9 cellular contexts compared by ENCODE assay signal in genomic region chr20:63554361-63555278, GRCh38. TPM values are rescaled to one million over a fixed set of nuclear protein-coding genes. Genes with fewer than 3 reads are reported as not detected.
DNase-seq lines count a peak whose midpoint lies in the region; TF ChIP-seq lines count a peak whose summit lies in the region.
"Had no signal": no experiment of that assay in that cellular context is flagged by ENCODE, and none has a peak within 500 bp of the region (broad histone marks: within the 10 kb centered on the region; RNA-seq: fewer than 3 reads in every experiment).

No MANE protein-coding gene starts in this region.

- peaks cover 12% of the 10 kb centered on the region for H3K4me1 Mint-ChIP-seq in activated T-cell treated with anti-CD3 and anti-CD28 coated beads, Interleukin-2, amount 50 U/mL, for 24 hours (ENCODE audit: low read depth)
- H3K4me1 Mint-ChIP-seq in glutamatergic neuron (ENCODE audit: low read depth, unreplicated experiment): peaks cover 2% of the 10 kb centered on the region

- no peaks in the 10 kb centered on the region for H3K9me3 ChIP-seq in stomach

- peaks cover 10 to 20% (median 15%) of the 10 kb centered on the region in 4 donors for H3K36me3 ChIP-seq in stomach

- TF ChIP-seq CTCF in glutamatergic neuron (IDR thresholded peaks at IDR 0.05; ENCODE audit: partially characterized antibody, unreplicated experiment): no peak
- TF ChIP-seq CTCF in stomach (IDR thresholded peaks at IDR 0.05): no peak

- H3K27me3 ChIP-seq in stomach: peaks cover 0 to 46% (median 0%) of the 10 kb centered on the region in 3 donors

- H3K9me3 Mint-ChIP-seq in activated T-cell treated with anti-CD3 and anti-CD28 coated beads, Interleukin-2, amount 50 U/mL, for 24 hours: no peaks in the 10 kb centered on the region
- H3K9me3 Mint-ChIP-seq in glutamatergic neuron (ENCODE audit: unreplicated experiment): peaks cover 4% of the 10 kb centered on the region

- peaks cover 8 to 23% (median 22%) of the 10 kb centered on the region in 4 donors for H3K4me1 ChIP-seq in stomach

- peak overlapping the region in 4 of 5 donors; percentile 37 to 60 (median 52) for H3K27ac ChIP-seq in stomach

- no peak for TF ChIP-seq POLR2A in stomach (IDR thresholded peaks at IDR 0.05)

- no peak for TF ChIP-seq EP300 in stomach (IDR thresholded peaks at IDR 0.05)

- in situ Hi-C loops in G401 (cut with HindIII; ENCODE audit: low sequenced_read_pairs): no loop called here

- intact Hi-C loops in stomach (cut with DNase I; ENCODE audit: low total_unique reads): no loop called here

- peak; percentile 44 for DNase-seq in activated T-cell treated with anti-CD3 and anti-CD28 coated beads, Interleukin-2, amount 50 U/mL, for 24 hours
- no peak for DNase-seq in activated T-cell treated with anti-CD3 and anti-CD28 coated beads, Interleukin-2, amount 50 U/mL, for 1 hour
- DNase-seq in RPMI7951 (ENCODE audit: low read depth) (peak; percentile 52), glutamatergic neuron (no peak), stomach (no peak), G401 (ENCODE audit: low spot score) (no peak), NCI-H1436 treated with DMSO at 0.1 percent for 48 hours (lab: John Stamatoyannopoulos, UW) (no peak), cerebellar cortex (ENCODE audit: low spot score) (no peak)

- H3K4me3 Mint-ChIP-seq in activated T-cell treated with anti-CD3 and anti-CD28 coated beads, Interleukin-2, amount 50 U/mL, for 24 hours: peak overlapping the region; percentile 49
- H3K4me3 Mint-ChIP-seq in glutamatergic neuron (ENCODE audit: unreplicated experiment): peak overlapping the region; percentile 70

- no peak overlapping the region for H3K27ac Mint-ChIP-seq in activated T-cell treated with anti-CD3 and anti-CD28 coated beads, Interleukin-2, amount 50 U/mL, for 24 hours
- no peak overlapping the region for H3K27ac Mint-ChIP-seq in glutamatergic neuron (ENCODE audit: unreplicated experiment)

- 52 to 77% (median 64%) methylated on average over 29 to 38 of the region's 38 CpGs for WGBS in stomach, 5 donors

- peaks cover 5% of the 10 kb centered on the region for H3K36me3 Mint-ChIP-seq in activated T-cell treated with anti-CD3 and anti-CD28 coated beads, Interleukin-2, amount 50 U/mL, for 24 hours (ENCODE audit: low read depth)
- no peaks in the 10 kb centered on the region for H3K36me3 Mint-ChIP-seq in glutamatergic neuron (ENCODE audit: unreplicated experiment)

- H3K27me3 Mint-ChIP-seq in activated T-cell treated with anti-CD3 and anti-CD28 coated beads, Interleukin-2, amount 50 U/mL, for 24 hours: peaks cover under 1% of the 10 kb centered on the region
- H3K27me3 Mint-ChIP-seq in glutamatergic neuron (ENCODE audit: unreplicated experiment): peaks cover 3% of the 10 kb centered on the region

- peak overlapping the region; percentile 54 to 73 (median 59) for H3K4me3 ChIP-seq in stomach

RNA-seq across cellular contexts. Expression of gene FNDC11, which starts 0.7 kb away (rescaled TPM):
- 1.8 and 1.9 TPM in 2 replicates for total RNA-seq in RPMI7951 (2014; rRNA removed; shearing (Covaris generic))
- total RNA-seq in glutamatergic neuron (ENCODE audit: unreplicated experiment) (9.3 TPM), stomach (1 to 10 TPM in 1 of 5 donors, under 1 TPM in 1, not detected in 3; 0.55 to 1.2 TPM)
- 1 to 10 TPM in 1 of 3 donors, under 1 TPM in 2; 0.25 to 3.1 (median 0.50) TPM for polyA plus RNA-seq in stomach
- total RNA-seq in G401 (2014; rRNA removed; shearing (Covaris generic)): 0.86 and 1.4 TPM in 2 replicates

RNA-seq across cellular contexts. Expression of gene SRMS, which starts 7.1 kb away (rescaled TPM):
- total RNA-seq in RPMI7951 (2014; rRNA removed; shearing (Covaris generic)): not detected in 2 replicates
- not detected for total RNA-seq in glutamatergic neuron (ENCODE audit: unreplicated experiment)
- 1 to 10 TPM in 1 of 5 donors, under 1 TPM in 1, not detected in 3; 0.87 to 3.5 TPM for total RNA-seq in stomach
- polyA plus RNA-seq in stomach: 1 to 10 TPM in 1 of 3 donors, not detected in 2; 2.1 TPM
- not detected in 2 replicates for total RNA-seq in G401 (2014; rRNA removed; shearing (Covaris generic))
- total RNA-seq: NCI-H460 had no signal

RNA-seq across cellular contexts. Expression of gene PTK6, which starts 17.4 kb away (rescaled TPM):
- 0.48 TPM in 1 of 2 replicates, not detected in the other for total RNA-seq in RPMI7951 (2014; rRNA removed; shearing (Covaris generic))
- total RNA-seq in glutamatergic neuron (ENCODE audit: unreplicated experiment) (0.17 TPM), stomach (10 to 100 TPM; 10.3 to 98.5 (median 22.2) TPM)
- 10 to 100 TPM in 2 of 3 donors, 1 to 10 TPM in 1; 7.7 to 32.5 (median 23.6) TPM for polyA plus RNA-seq in stomach
- 0.10 TPM in 1 of 2 replicates, not detected in the other for total RNA-seq in G401 (2014; rRNA removed; shearing (Covaris generic))

RNA-seq across cellular contexts. Expression of gene HELZ2, which starts 19.4 kb away (rescaled TPM):
- total RNA-seq in RPMI7951 (2014; rRNA removed; shearing (Covaris generic)): 13.3 and 23.4 TPM in 2 replicates
- 87.7 TPM for total RNA-seq in glutamatergic neuron (ENCODE audit: unreplicated experiment)
- 10 to 100 TPM; 27.4 to 95.5 (median 41.2) TPM for total RNA-seq in stomach
- polyA plus RNA-seq in stomach: 1 to 10 TPM; 4.4 to 7.3 (median 6.9) TPM
- total RNA-seq in G401 (2014; rRNA removed; shearing (Covaris generic)): 10.1 and 14.3 TPM in 2 replicates

RNA-seq across cellular contexts. Expression of gene PPDPF, which starts 34.1 kb away (rescaled TPM):
- 140 and 185 TPM in 2 replicates for total RNA-seq in RPMI7951 (2014; rRNA removed; shearing (Covaris generic))
- total RNA-seq in glutamatergic neuron (ENCODE audit: unreplicated experiment) (293 TPM), stomach (100 to 1,000 TPM in 2 of 5 donors, 10 to 100 TPM in 2, 1 to 10 TPM in 1; 1.8 to 213 (median 84.8) TPM)
- 100 to 1,000 TPM; 570 to 756 (median 749) TPM for polyA plus RNA-seq in stomach
- 31.9 and 38.0 TPM in 2 replicates for total RNA-seq in G401 (2014; rRNA removed; shearing (Covaris generic))

Comparison
In these comparisons a context has a peak if more than half of its experiments do, and no peak if none do; other contexts are left out.
1. DNase-seq: peak in activated T-cell treated with anti-CD3 and anti-CD28 coated beads, Interleukin-2, amount 50 U/mL, for 24 hours (single experiment) and RPMI7951 (single experiment); none in activated T-cell treated with anti-CD3 and anti-CD28 coated beads, Interleukin-2, amount 50 U/mL, for 1 hour (single experiment), glutamatergic neuron (single experiment), stomach (single experiment), G401 (single experiment), NCI-H1436 treated with DMSO at 0.1 percent for 48 hours (single experiment) and cerebellar cortex (single experiment).